ENCODE assay signal across 14 cellular contexts in genomic region chr7:130182990-130183389, GRCh38. TPM values are rescaled to one million over a fixed set of nuclear protein-coding genes. Genes with fewer than 3 reads are reported as not detected.
DNase-seq lines count a peak whose midpoint lies in the region; ATAC-seq lines count a peak whose summit lies in the region.
"Had no signal": no experiment of that assay in that cellular context is flagged by ENCODE, and none has a peak within 500 bp of the region (broad histone marks: within the 10 kb centered on the region; RNA-seq: fewer than 3 reads in every experiment).

No MANE protein-coding gene starts in this region.

- DNase-seq in LHCN-M2 (ENCODE audit: low read depth) = peak; percentile 17
- no peak for DNase-seq in NOMO-1 (lab: John Stamatoyannopoulos, UW; ENCODE audit: unreplicated experiment in 2 of 2)
- no peak for DNase-seq in RPMI8226
- no peak for DNase-seq in OCI-M1 (lab: John Stamatoyannopoulos, UW)
- no peak for DNase-seq in putamen (ENCODE audit: low spot score)
- DNase-seq: esophagus squamous epithelium; NCI-H1105; stimulated activated CD4-positive, alpha-beta T cell treated with anti-CD3 and anti-CD28 coated beads, Interleukin-12 subunit alpha, Interleukin-12 subunit beta, amount 100 ng/mL, for 4 hours had no signal

- peak; percentile 61 for ATAC-seq in GM18508 (IDR thresholded peaks at IDR 0.05; ENCODE audit: insufficient read depth, unreplicated experiment)
- peak; percentile 69 for ATAC-seq in GM19452 (IDR thresholded peaks at IDR 0.05; ENCODE audit: unreplicated experiment)
- peak; percentile 81 for ATAC-seq in HG02870 (IDR thresholded peaks at IDR 0.05; ENCODE audit: unreplicated experiment)

RNA-seq across cellular contexts. Expression of gene TMEM209, which starts 22.2 kb away (rescaled TPM):
- 23.5 and 24.6 TPM in 2 replicates for total RNA-seq in LHCN-M2 (2014; rRNA removed)
- polyA plus RNA-seq in LHCN-M2 (2012) = 7.1 TPM

RNA-seq across cellular contexts. Expression of gene SSMEM1, which starts 24.7 kb away (rescaled TPM):
- 0.11 and 0.13 TPM in 2 replicates for total RNA-seq in LHCN-M2 (2014; rRNA removed)
- polyA plus RNA-seq in LHCN-M2 (2012) = not detected
- total RNA-seq: cardiac septum; CD4-positive, CD25-positive, alpha-beta regulatory T cell; esophagus squamous epithelium; kidney epithelial cell had no signal
- polyA plus RNA-seq: CD4-positive, CD25-positive, alpha-beta regulatory T cell had no signal
